9 cellular contexts compared by ENCODE assay signal in genomic region chr22:26589367-26589844, GRCh38. TPM values are rescaled to one million over a fixed set of nuclear protein-coding genes. Genes with fewer than 3 reads are reported as not detected.
A peak's percentile ranks its signal among the peaks of the same experiment; 100 is the strongest.
DNase-seq lines count a peak whose midpoint lies in the region; ATAC-seq and TF ChIP-seq lines count a peak whose summit lies in the region.
"Had no signal": no experiment of that assay in that cellular context is flagged by ENCODE, and none has a peak within 500 bp of the region (broad histone marks: within the 10 kb centered on the region; RNA-seq: fewer than 3 reads in every experiment).

No MANE protein-coding gene starts in this region.

- ATAC-seq in DND-41 (ENCODE audit: insufficient read depth, low read depth) (peak; percentile 25), HG02588 (IDR thresholded peaks at IDR 0.05; ENCODE audit: unreplicated experiment) (peak; percentile 9), HG03097 (IDR thresholded peaks at IDR 0.05; ENCODE audit: low FRiP score, unreplicated experiment) (no peak)

- CTCF ChIA-PET in RWPE1 (lab: Yijun Ruan, JAX), result no interaction called here

- H3K4me2 ChIP-seq in DND-41 (ENCODE audit: insufficient read depth, low read length) (peak overlapping the region; percentile 94), smooth muscle cell (peak overlapping the region; percentile 99)

- H3K9me3 ChIP-seq in DND-41 (ENCODE audit: insufficient read depth, low read length, severe bottlenecking) (no peaks in the 10 kb centered on the region), iPS-20b (ENCODE audit: insufficient read depth, low read depth, low read length) (no peaks in the 10 kb centered on the region), smooth muscle cell (replicated peaks; ENCODE audit: low read depth) (no peaks in the 10 kb centered on the region)

- peaks cover 4% of the 10 kb centered on the region for H3K27me3 ChIP-seq in DND-41 (ENCODE audit: insufficient read depth, low read length, poor library complexity)
- no peaks in the 10 kb centered on the region for H3K27me3 ChIP-seq in iPS-20b (ENCODE audit: insufficient read depth, low read length)
- H3K27me3 ChIP-seq in smooth muscle cell (ENCODE audit: low read depth), result no peaks in the 10 kb centered on the region

- peaks cover 34% of the 10 kb centered on the region for H3K4me1 ChIP-seq in DND-41 (ENCODE audit: insufficient read depth, low read length)
- H3K4me1 ChIP-seq in iPS-20b (ENCODE audit: insufficient read depth, low read length), result peaks cover 4% of the 10 kb centered on the region
- H3K4me1 ChIP-seq in smooth muscle cell (ENCODE audit: low read depth), result no peaks in the 10 kb centered on the region

- H3F3A ChIP-seq in smooth muscle cell (ENCODE audit: low read depth), result peaks cover 13% of the 10 kb centered on the region

- H3K4me3 ChIP-seq in DND-41 (ENCODE audit: low read depth in 1 of 2, low read length in 2 of 2) (peak overlapping the region; percentile 72 to 73), iPS-20b (ENCODE audit: low read length) (peak overlapping the region; percentile 89), smooth muscle cell (peak overlapping the region; percentile 96)

- H3K27ac ChIP-seq in DND-41 (ENCODE audit: low read length) (peak overlapping the region; percentile 59; the same call in 1 of the 2 replicates), RWPE1 (peak overlapping the region; percentile 68), iPS-20b (ENCODE audit: low read length) (no peak overlapping the region), smooth muscle cell (ENCODE audit: low read depth) (peak overlapping the region; percentile 83)

- peak overlapping the region; percentile 73 for H3K9ac ChIP-seq in DND-41 (ENCODE audit: low read depth, low read length)
- H3K9ac ChIP-seq in iPS-20b (ENCODE audit: low read depth, low read length), result peak overlapping the region; percentile 82
- H3K9ac ChIP-seq in smooth muscle cell (ENCODE audit: low read depth), result peak overlapping the region; percentile 90

- POLR2A ChIA-PET in RWPE1 (lab: Yijun Ruan, JAX; ENCODE audit: low non-redundant PET), result interaction anchor here (0.6 kb wide), 1 partner anchor 8 kb away, joined by 3 read pairs; no protein-coding TSS in a partner anchor

- H2AFZ ChIP-seq in DND-41 (ENCODE audit: low read depth, low read length) (peak overlapping the region; percentile 75), smooth muscle cell (ENCODE audit: low read depth) (peak overlapping the region; percentile 78)

- H3K79me2 ChIP-seq in DND-41 (ENCODE audit: insufficient read depth, low read length) (peaks cover 17% of the 10 kb centered on the region), smooth muscle cell (ENCODE audit: low read depth) (peaks cover 30% of the 10 kb centered on the region)

- H3K36me3 ChIP-seq in DND-41 (ENCODE audit: insufficient read depth, low read length) (no peaks in the 10 kb centered on the region; the same call in 1 of the 2 replicates), iPS-20b (ENCODE audit: insufficient read depth, low read depth, low read length) (peaks cover 5% of the 10 kb centered on the region), smooth muscle cell (ENCODE audit: low read depth) (no peaks in the 10 kb centered on the region)

- peak; percentile 42 for DNase-seq in DND-41
- DNase-seq in RWPE1 (ENCODE audit: low spot score), result peak; percentile 13
- DNase-seq in astrocyte of the hippocampus (ENCODE audit: low read depth, low spot score), result peak; percentile 47
- DNase-seq in smooth muscle cell (lab: John Stamatoyannopoulos, UW; ENCODE audit: unreplicated experiment), result peak; percentile 34
- no peak for DNase-seq in NCI-H1436 treated with DMSO at 0.1 percent for 48 hours (lab: John Stamatoyannopoulos, UW)

- under 1% methylated on average over 31 of the region's 44 CpGs for WGBS in smooth muscle cell (ENCODE audit: low lambda C conversion rate)

- H4K20me1 ChIP-seq in DND-41 (ENCODE audit: insufficient read depth, low read length) (no peaks in the 10 kb centered on the region; the same call in 1 of the 2 replicates), smooth muscle cell (ENCODE audit: low read depth) (peaks cover 12% of the 10 kb centered on the region)

- TF ChIP-seq CTCF in DND-41 (IDR thresholded peaks at IDR 0.05; ENCODE audit: borderline replicate concordance, extremely low read depth, low read length, poor library complexity, severe bottlenecking) (no peak), RWPE1 (conservative IDR thresholded peaks at IDR 0.05; ENCODE audit: low read depth) (no peak), smooth muscle cell (IDR thresholded peaks at IDR 0.05; ENCODE audit: borderline replicate concordance, insufficient read depth, poor library complexity, severe bottlenecking) (no peak)

RNA-seq across cellular contexts. Expression of gene TPST2, which starts 0.5 kb away (rescaled TPM):
- 44.1 and 44.8 TPM in 2 replicates for total RNA-seq in smooth muscle cell
- polyA plus RNA-seq in smooth muscle cell, result 48.5 and 50.2 TPM in 2 replicates

RNA-seq across cellular contexts. Expression of gene CRYBB1, which starts 28.4 kb away (rescaled TPM):
- 0.27 TPM in 1 of 2 replicates, not detected in the other for total RNA-seq in smooth muscle cell
- not detected in 2 replicates for polyA plus RNA-seq in smooth muscle cell
- total RNA-seq: NCI-H460 had no signal

RNA-seq across cellular contexts. Expression of gene CRYBA4, which starts 32.4 kb away (rescaled TPM):
- total RNA-seq in smooth muscle cell, result 4.9 TPM in 1 of 2 replicates, not detected in the other
- 1.1 and 1.8 TPM in 2 replicates for polyA plus RNA-seq in smooth muscle cell
- total RNA-seq: NCI-H460 had no signal
